Comparison of ENCODE assay signal across 17 cellular contexts in genomic region chr2:205574041-205574440, GRCh38.
DNase-seq lines count a peak whose midpoint lies in the region; ATAC-seq, FAIRE-seq and TF ChIP-seq lines count a peak whose summit lies in the region.
"Had no signal": no experiment of that assay in that cellular context is flagged by ENCODE, and none has a peak within 500 bp of the region (broad histone marks: within the 10 kb centered on the region; RNA-seq: fewer than 3 reads in every experiment).

No MANE protein-coding gene starts in this region.

- in situ Hi-C loops in G401 (cut with HindIII; ENCODE audit: low sequenced_read_pairs), result no loop called here

- no peaks in the 10 kb centered on the region for H3K27me3 ChIP-seq in bronchial epithelial cell (ENCODE audit: control insufficient read depth, insufficient read depth, low read length)

- TF ChIP-seq CTCF in bronchial epithelial cell (IDR thresholded peaks at IDR 0.05; ENCODE audit: insufficient read depth, low read length, severe bottlenecking) (no peak), fibroblast of villous mesenchyme (IDR thresholded peaks at IDR 0.05; ENCODE audit: insufficient read depth, low read depth, low read length) (no peak)

- DNase-seq in GM04504 (ENCODE audit: low read depth) (peak; percentile 24), bronchial epithelial cell (ENCODE audit: low read depth) (peak; percentile 92), fibroblast of villous mesenchyme (ENCODE audit: low read depth) (peak; percentile 48), NOMO-1 treated with dmso at 0.1 percent for 144 hours (lab: John Stamatoyannopoulos, UW; ENCODE audit: unreplicated experiment) (no peak), G401 (ENCODE audit: low spot score) (no peak), DMS153 (lab: John Stamatoyannopoulos, UW) (no peak)
- DNase-seq: C1 segment of cervical spinal cord, MM.1S, NCI-H1105 treated with DMSO at 0.1 percent for 48 hours, NCI-H187 treated with DMSO at 0.1 percent for 48 hours, NCI-H446, NCI-H748 treated with DMSO at 0.1 percent for 48 hours had no signal

- FAIRE-seq in bronchial epithelial cell (lab: Jason Lieb, UNC), result no peak
- FAIRE-seq: GM12892 had no signal

- H3K36me3 ChIP-seq in bronchial epithelial cell (ENCODE audit: control insufficient read depth, insufficient read depth, low read length), result no peaks in the 10 kb centered on the region

- ATAC-seq in HG02759 (IDR thresholded peaks at IDR 0.05; ENCODE audit: unreplicated experiment), result no peak
- ATAC-seq: GM23338, Right ventricle myocardium inferior had no signal

- H3K4me3 ChIP-seq in bronchial epithelial cell (ENCODE audit: low read depth, low read length) (no peak overlapping the region), fibroblast of villous mesenchyme (ENCODE audit: low read depth, low read length) (no peak overlapping the region)
- H3K4me3 ChIP-seq: GM23338, SK-N-MC had no signal

Comparison
In these comparisons a context has a peak if more than half of its experiments do, and no peak if none do; other contexts are left out.
1. DNase-seq: peak in GM04504 (single experiment), bronchial epithelial cell (single experiment) and fibroblast of villous mesenchyme (single experiment); none in NOMO-1 treated with dmso at 0.1 percent for 144 hours (single experiment), G401 (single experiment) and DMS153 (single experiment).